ENCODE assay signal across 1 cellular context in the genomic region with DNA sequence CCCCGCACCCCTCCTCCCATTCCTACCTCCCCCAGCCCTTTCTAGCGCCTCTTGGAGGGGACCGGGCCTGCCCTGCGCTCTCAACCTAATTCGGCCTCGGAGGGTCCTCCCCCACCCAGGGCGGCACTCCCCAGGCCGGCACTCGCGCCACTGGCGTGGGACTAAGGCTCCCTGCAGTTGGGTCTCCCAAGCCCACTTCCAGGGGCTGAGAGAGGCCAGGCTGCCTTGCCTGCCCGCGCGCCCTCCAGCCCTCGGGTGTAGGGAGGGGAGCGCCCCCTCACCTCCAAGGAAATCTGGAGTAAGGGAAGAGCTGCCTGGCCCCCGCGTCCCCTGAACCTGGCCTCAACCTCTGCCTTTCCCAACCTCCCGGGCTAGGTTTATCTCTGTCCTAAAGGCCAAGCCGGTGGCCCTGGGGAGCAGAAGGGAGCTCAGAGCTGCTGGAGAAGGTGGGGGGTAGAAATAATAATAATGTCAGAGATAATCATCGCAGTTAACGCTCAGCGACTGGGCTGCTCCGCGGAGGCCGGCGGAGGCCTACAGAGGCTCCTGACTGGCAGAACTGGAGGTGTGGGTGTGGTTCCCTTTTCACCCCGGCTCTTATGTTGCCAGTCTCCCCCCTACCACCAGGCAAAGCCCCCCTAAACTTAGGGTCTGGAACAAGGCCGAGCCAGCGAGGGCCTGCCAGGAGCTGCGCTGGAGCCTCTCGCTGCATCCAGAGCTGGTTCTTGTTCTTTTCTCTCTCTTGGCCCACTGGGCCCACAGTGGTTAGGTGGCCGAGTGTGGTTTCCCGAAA.
TF ChIP-seq lines count a peak whose summit lies in the region.

No MANE protein-coding gene starts in this region.

TF ChIP-seq in HepG2, 621 proteins besides CTCF, POLR2A, EP300 and RAD21 (continued from another document):
- TF ChIP-seq ZFP41 (CRISPR knock-in tag; IDR thresholded peaks at IDR 0.05; ENCODE audit: borderline replicate concordance) = no peak
- no peak for TF ChIP-seq NFE2L2 (IDR thresholded peaks at IDR 0.05; ENCODE audit: low read length)
- TF ChIP-seq ZNF567 (CRISPR knock-in tag; IDR thresholded peaks at IDR 0.05; ENCODE audit: borderline replicate concordance) = no peak
- TF ChIP-seq, protein P1, sequence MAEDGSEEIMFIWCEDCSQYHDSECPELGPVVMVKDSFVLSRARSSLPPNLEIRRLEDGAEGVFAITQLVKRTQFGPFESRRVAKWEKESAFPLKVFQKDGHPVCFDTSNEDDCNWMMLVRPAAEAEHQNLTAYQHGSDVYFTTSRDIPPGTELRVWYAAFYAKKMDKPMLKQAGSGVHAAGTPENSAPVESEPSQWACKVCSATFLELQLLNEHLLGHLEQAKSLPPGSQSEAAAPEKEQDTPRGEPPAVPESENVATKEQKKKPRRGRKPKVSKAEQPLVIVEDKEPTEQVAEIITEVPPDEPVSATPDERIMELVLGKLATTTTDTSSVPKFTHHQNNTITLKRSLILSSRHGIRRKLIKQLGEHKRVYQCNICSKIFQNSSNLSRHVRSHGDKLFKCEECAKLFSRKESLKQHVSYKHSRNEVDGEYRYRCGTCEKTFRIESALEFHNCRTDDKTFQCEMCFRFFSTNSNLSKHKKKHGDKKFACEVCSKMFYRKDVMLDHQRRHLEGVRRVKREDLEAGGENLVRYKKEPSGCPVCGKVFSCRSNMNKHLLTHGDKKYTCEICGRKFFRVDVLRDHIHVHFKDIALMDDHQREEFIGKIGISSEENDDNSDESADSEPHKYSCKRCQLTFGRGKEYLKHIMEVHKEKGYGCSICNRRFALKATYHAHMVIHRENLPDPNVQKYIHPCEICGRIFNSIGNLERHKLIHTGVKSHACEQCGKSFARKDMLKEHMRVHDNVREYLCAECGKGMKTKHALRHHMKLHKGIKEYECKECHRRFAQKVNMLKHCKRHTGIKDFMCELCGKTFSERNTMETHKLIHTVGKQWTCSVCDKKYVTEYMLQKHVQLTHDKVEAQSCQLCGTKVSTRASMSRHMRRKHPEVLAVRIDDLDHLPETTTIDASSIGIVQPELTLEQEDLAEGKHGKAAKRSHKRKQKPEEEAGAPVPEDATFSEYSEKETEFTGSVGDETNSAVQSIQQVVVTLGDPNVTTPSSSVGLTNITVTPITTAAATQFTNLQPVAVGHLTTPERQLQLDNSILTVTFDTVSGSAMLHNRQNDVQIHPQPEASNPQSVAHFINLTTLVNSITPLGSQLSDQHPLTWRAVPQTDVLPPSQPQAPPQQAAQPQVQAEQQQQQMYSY (CRISPR knock-in tag; IDR thresholded peaks at IDR 0.05) = no peak
- no peak for TF ChIP-seq THAP11 (CRISPR knock-in tag; IDR thresholded peaks at IDR 0.05)
- no peak for TF ChIP-seq CC2D1A (CRISPR knock-in tag; IDR thresholded peaks at IDR 0.05)
- no peak for TF ChIP-seq REST (IDR thresholded peaks at IDR 0.05; ENCODE audit: borderline replicate concordance in 1 of 2, low read depth in 1 of 2, low read length in 2 of 2)
- no peak for TF ChIP-seq PAWR (CRISPR knock-in tag; IDR thresholded peaks at IDR 0.05; ENCODE audit: borderline replicate concordance)
- TF ChIP-seq, protein P2, sequence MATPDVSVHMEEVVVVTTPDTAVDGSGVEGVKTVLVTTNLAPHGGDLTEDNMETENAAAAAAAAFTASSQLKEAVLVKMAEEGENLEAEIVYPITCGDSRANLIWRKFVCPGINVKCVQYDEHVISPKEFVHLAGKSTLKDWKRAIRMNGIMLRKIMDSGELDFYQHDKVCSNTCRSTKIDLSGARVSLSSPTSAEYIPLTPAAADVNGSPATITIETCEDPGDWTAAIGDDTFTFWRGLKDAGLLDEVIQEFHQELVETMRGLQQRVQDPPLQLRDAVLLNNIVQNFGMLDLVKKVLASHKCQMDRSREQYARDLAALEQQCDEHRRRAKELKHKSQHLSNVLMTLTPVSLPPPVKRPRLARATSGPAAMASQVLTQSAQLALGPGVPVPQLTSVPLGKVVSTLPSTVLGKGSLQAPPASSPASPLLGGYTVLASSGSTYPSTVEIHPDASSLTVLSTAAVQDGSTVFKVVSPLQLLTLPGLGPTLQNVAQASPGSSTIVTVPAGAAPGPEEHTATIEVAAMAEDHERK (CRISPR knock-in tag; IDR thresholded peaks at IDR 0.05; ENCODE audit: low read depth) = no peak
- no peak for TF ChIP-seq ZNF766 (CRISPR knock-in tag; IDR thresholded peaks at IDR 0.05; ENCODE audit: borderline replicate concordance)
- no peak for TF ChIP-seq ARID5B (CRISPR knock-in tag; IDR thresholded peaks at IDR 0.05)
- no peak for TF ChIP-seq SMYD3 (CRISPR knock-in tag; IDR thresholded peaks at IDR 0.05)
- TF ChIP-seq ZNF556 (CRISPR knock-in tag; IDR thresholded peaks at IDR 0.05; ENCODE audit: borderline replicate concordance) = no peak
- TF ChIP-seq GATAD1 (CRISPR knock-in tag; IDR thresholded peaks at IDR 0.05) = no peak
- TF ChIP-seq POGZ (CRISPR knock-in tag; IDR thresholded peaks at IDR 0.05) = no peak
- no peak for TF ChIP-seq ATF1 (CRISPR knock-in tag; IDR thresholded peaks at IDR 0.05)
